ENCODE assay signal across 21 cellular contexts in genomic region chrX:103615781-103616180, GRCh38. TPM values are rescaled to one million over a fixed set of nuclear protein-coding genes. Genes with fewer than 3 reads are reported as not detected.
A peak's percentile ranks its signal among the peaks of the same experiment; 100 is the strongest.
DNase-seq lines count a peak whose midpoint lies in the region; ATAC-seq, FAIRE-seq and TF ChIP-seq lines count a peak whose summit lies in the region.
"Had no signal": no experiment of that assay in that cellular context is flagged by ENCODE, and none has a peak within 500 bp of the region (broad histone marks: within the 10 kb centered on the region; RNA-seq: fewer than 3 reads in every experiment).

No MANE protein-coding gene starts in this region.

- intact Hi-C loops in PC-9 (cut with micrococcal nuclease; ENCODE audit: unreplicated experiment): loop anchor here (5.0 kb wide), 1 partner anchor 42 kb away; no protein-coding TSS in a partner anchor
- intact Hi-C loops in left colon (cut with DNase I, micrococcal nuclease): no loop called here

- POLR2A ChIA-PET in PC-9 (lab: Charles Lee; ENCODE audit: unreplicated experiment): no interaction called here

- no peak for TF ChIP-seq POLR2A in H54 (IDR thresholded peaks at IDR 0.05; ENCODE audit: low read depth, low read length)

- no peak for TF ChIP-seq CTCF in PC-9 (conservative IDR thresholded peaks at IDR 0.05)

- ATAC-seq in left colon: no peak
- no peak for ATAC-seq in HG02571 (IDR thresholded peaks at IDR 0.05; ENCODE audit: unreplicated experiment)
- ATAC-seq: HepG2, Right ventricle myocardium inferior had no signal

- H2AFZ ChIP-seq in PC-9: no peak overlapping the region

- H3K4me3 ChIP-seq in PC-9: no peak overlapping the region

- BruUV-seq in PC-9 (replicated peaks; lab: Mats Ljungman, UMichigan): no TSS peak

- no peaks in the 10 kb centered on the region for H3K9me2 ChIP-seq in PC-9 (ENCODE audit: insufficient read depth)

- FAIRE-seq in H54 (lab: Jason Lieb, UNC): peak; percentile 36
- FAIRE-seq: GM19239 had no signal

- H3F3A ChIP-seq in PC-9 (ENCODE audit: insufficient read depth, low read depth): peaks cover 22% of the 10 kb centered on the region

- no peaks in the 10 kb centered on the region for H4K20me1 ChIP-seq in PC-9 (ENCODE audit: insufficient read depth)

- H3K27ac ChIP-seq in PC-9 (peak overlapping the region; percentile 86), epithelial cell of prostate (peak overlapping the region; percentile 46)
- H3K27ac ChIP-seq: KMS-11 had no signal

- CTCF ChIA-PET in PC-9 (lab: Charles Lee): interaction anchor here (0.7 kb wide), 1 partner anchor 14 kb away, joined by 4 read pairs; no protein-coding TSS in a partner anchor

- peaks cover 4% of the 10 kb centered on the region; the same call in 1 of the 2 replicates for H3K36me3 ChIP-seq in PC-9 (ENCODE audit: low read depth)

- peaks cover 43% of the 10 kb centered on the region for H3K4me1 ChIP-seq in PC-9 (replicated peaks; ENCODE audit: insufficient read depth)

- peaks cover 9% of the 10 kb centered on the region for H3K79me2 ChIP-seq in PC-9 (ENCODE audit: low read depth)

- H3K27me3 ChIP-seq in PC-9 (ENCODE audit: insufficient read depth, low read depth): no peaks in the 10 kb centered on the region

- H3K9me3 ChIP-seq in PC-9 (ENCODE audit: insufficient read depth, low read depth): peaks cover 6% of the 10 kb centered on the region; the same call in 1 of the 2 replicates

- DNase-seq in Daoy (ENCODE audit: low read depth) (peak; percentile 3), H54 (ENCODE audit: insufficient read length, low spot score) (no peak), PC-9 (no peak), epithelial cell of prostate (ENCODE audit: low read depth, low spot score) (no peak), left colon (no peak), islet precursor cell (no peak)
- no peak for DNase-seq in effector CD4-positive, alpha-beta T cell
- DNase-seq: ACHN, AML-193, DMS 273 treated with DMSO at 0.1 percent for 48 hours, H9, NCI-H1105, NCI-H1694, NCI-H2107, NCI-H69, OCI-M1 had no signal

- 0 out of 2 replicates have a peak overlapping the region, but pooled peaks have one; percentile 54 for H3K4me2 ChIP-seq in PC-9
- H3K4me2 ChIP-seq: KMS-11 had no signal

RNA-seq across cellular contexts. Expression of gene TCEAL3, which starts 8.0 kb away (rescaled TPM):
- total RNA-seq in Daoy (2014; rRNA removed; shearing (Covaris generic)): 4.7 and 16.4 TPM in 2 replicates
- total RNA-seq in PC-9 (2021) (11.7 and 12.8 TPM in 2 replicates), left colon (1 to 10 TPM; 7.3 to 8.3 TPM)

RNA-seq across cellular contexts. Expression of gene TCEAL1, which starts 13.0 kb away (rescaled TPM):
- 14.7 and 19.0 TPM in 2 replicates for total RNA-seq in Daoy (2014; rRNA removed; shearing (Covaris generic))
- 25.2 and 26.8 TPM in 2 replicates for total RNA-seq in PC-9 (2021)
- total RNA-seq in left colon: 10 to 100 TPM; 10.2 to 17.8 TPM

RNA-seq across cellular contexts. Expression of gene TCEAL4, which starts 30.5 kb away (rescaled TPM):
- total RNA-seq in Daoy (2014; rRNA removed; shearing (Covaris generic)): 33.3 and 35.2 TPM in 2 replicates
- total RNA-seq in PC-9 (2021) (41.0 and 42.9 TPM in 2 replicates), left colon (10 to 100 TPM; 20.1 to 23.2 TPM)
